8 cellular contexts compared by ENCODE assay signal in genomic region chrX:118727686-118728339, GRCh38. TPM values are rescaled to one million over a fixed set of nuclear protein-coding genes. Genes with fewer than 3 reads are reported as not detected.
DNase-seq lines count a peak whose midpoint lies in the region; ATAC-seq, FAIRE-seq and TF ChIP-seq lines count a peak whose summit lies in the region.

No MANE protein-coding gene starts in this region.

- peak; percentile 10 to 14 for ATAC-seq in stimulated activated naive B cell treated with anti-CD40 and anti-IgM and Interleukin-4, amounts not matched to agents 10 μg/mL and 1 μg/mL and 100 μg/mL, for 72 hours (replicated peaks)
- no peak for ATAC-seq in GM18520 (IDR thresholded peaks at IDR 0.05; ENCODE audit: unreplicated experiment)
- ATAC-seq in GM18505 (IDR thresholded peaks at IDR 0.05; ENCODE audit: unreplicated experiment) = no peak

- peak overlapping the region in 1 of 2 donors; percentile 67 for H3K9ac ChIP-seq in kidney (ENCODE audit: low read length in 2 of 2)

- H3K4me1 ChIP-seq in kidney (ENCODE audit: control insufficient read depth in 1 of 2, insufficient read depth in 1 of 2, low read depth in 1 of 2, low read length in 2 of 2) = peaks cover 4 to 15% of the 10 kb centered on the region in 2 donors

- peak overlapping the region; percentile 51 for H3K4me3 Mint-ChIP-seq in T-helper 1 cell treated with Interleukin-12 subunit alpha and Interleukin-12 subunit beta and Interleukin-4 antibody, amounts not matched to agents 30 μg/mL and 1 μg/mL, for 36 hours
- peak overlapping the region; percentile 83 to 84 for H3K4me3 Mint-ChIP-seq in stimulated activated naive B cell treated with anti-CD40 and anti-IgM and Interleukin-4, amounts not matched to agents 10 μg/mL and 1 μg/mL and 100 μg/mL, for 72 hours

- H3K27ac Mint-ChIP-seq in T-helper 1 cell treated with Interleukin-12 subunit alpha and Interleukin-12 subunit beta and Interleukin-4 antibody, amounts not matched to agents 30 μg/mL and 1 μg/mL, for 36 hours = no peak overlapping the region
- peak overlapping the region; percentile 83 for H3K27ac Mint-ChIP-seq in stimulated activated naive B cell treated with anti-CD40 and anti-IgM and Interleukin-4, amounts not matched to agents 10 μg/mL and 1 μg/mL and 100 μg/mL, for 72 hours

- no peaks in the 10 kb centered on the region for H3K9me3 Mint-ChIP-seq in T-helper 1 cell treated with Interleukin-12 subunit alpha and Interleukin-12 subunit beta and Interleukin-4 antibody, amounts not matched to agents 30 μg/mL and 1 μg/mL, for 36 hours
- peaks cover 0 to 4% of the 10 kb centered on the region in 2 donors for H3K9me3 Mint-ChIP-seq in stimulated activated naive B cell treated with anti-CD40 and anti-IgM and Interleukin-4, amounts not matched to agents 10 μg/mL and 1 μg/mL and 100 μg/mL, for 72 hours

- in situ Hi-C loops in brain microvascular endothelial cell (cut with HindIII; ENCODE audit: low pct_ligation_motif_present, low sequenced_read_pairs) = no loop called here

- no peak for FAIRE-seq in kidney (lab: Jason Lieb, UNC)

- H3K27ac ChIP-seq in brain microvascular endothelial cell = peak overlapping the region; percentile 78
- peak overlapping the region; percentile 85 to 89 for H3K27ac ChIP-seq in kidney (ENCODE audit: low read depth in 2 of 2, low read length in 2 of 2)

- H3K9me3 ChIP-seq in kidney (ENCODE audit: control insufficient read depth in 1 of 2, low read length in 2 of 2) = no peaks in the 10 kb centered on the region

- H3K36me3 ChIP-seq in brain microvascular endothelial cell (replicated peaks) = no peaks in the 10 kb centered on the region
- no peaks in the 10 kb centered on the region for H3K36me3 ChIP-seq in kidney (ENCODE audit: control insufficient read depth in 1 of 2, insufficient read depth in 2 of 2, low read length in 2 of 2)

- peaks cover 37% of the 10 kb centered on the region for H3K27me3 Mint-ChIP-seq in T-helper 1 cell treated with Interleukin-12 subunit alpha and Interleukin-12 subunit beta and Interleukin-4 antibody, amounts not matched to agents 30 μg/mL and 1 μg/mL, for 36 hours (ENCODE audit: low read depth)
- H3K27me3 Mint-ChIP-seq in stimulated activated naive B cell treated with anti-CD40 and anti-IgM and Interleukin-4, amounts not matched to agents 10 μg/mL and 1 μg/mL and 100 μg/mL, for 72 hours = no peaks in the 10 kb centered on the region

- no peaks in the 10 kb centered on the region for H3K36me3 Mint-ChIP-seq in T-helper 1 cell treated with Interleukin-12 subunit alpha and Interleukin-12 subunit beta and Interleukin-4 antibody, amounts not matched to agents 30 μg/mL and 1 μg/mL, for 36 hours (ENCODE audit: low read depth)
- H3K36me3 Mint-ChIP-seq in stimulated activated naive B cell treated with anti-CD40 and anti-IgM and Interleukin-4, amounts not matched to agents 10 μg/mL and 1 μg/mL and 100 μg/mL, for 72 hours = peaks cover 10 to 17% of the 10 kb centered on the region in 2 donors

- TF ChIP-seq CTCF in brain microvascular endothelial cell (IDR thresholded peaks at IDR 0.05; ENCODE audit: low read depth, low read length, missing control alignments) (no peak), kidney (IDR thresholded peaks at IDR 0.05; ENCODE audit: borderline replicate concordance, extremely low read depth, insufficient read depth) (no peak)

- TF ChIP-seq POLR2A in GM18505 (IDR thresholded peaks at IDR 0.05; ENCODE audit: borderline replicate concordance, extremely low read depth, insufficient read depth, insufficient read length) = no peak

- H3K4me3 ChIP-seq in brain microvascular endothelial cell (ENCODE audit: low read depth, low read length) = peak overlapping the region; percentile 67
- H3K4me3 ChIP-seq in kidney (ENCODE audit: low read length in 2 of 2) = peak overlapping the region; percentile 69 to 70

- no peaks in the 10 kb centered on the region for H3K27me3 ChIP-seq in brain microvascular endothelial cell (replicated peaks)

- H3K4me1 Mint-ChIP-seq in T-helper 1 cell treated with Interleukin-12 subunit alpha and Interleukin-12 subunit beta and Interleukin-4 antibody, amounts not matched to agents 30 μg/mL and 1 μg/mL, for 36 hours (ENCODE audit: low read depth) = peaks cover 6% of the 10 kb centered on the region
- peaks cover 40 to 77% of the 10 kb centered on the region in 2 donors for H3K4me1 Mint-ChIP-seq in stimulated activated naive B cell treated with anti-CD40 and anti-IgM and Interleukin-4, amounts not matched to agents 10 μg/mL and 1 μg/mL and 100 μg/mL, for 72 hours

- intact Hi-C loops in kidney (cut with DNase I) = no loop called here

- DNase-seq in T-helper 1 cell = no peak
- DNase-seq in HT-29 (ENCODE audit: low spot score) = peak; percentile 40
- no peak for DNase-seq in brain microvascular endothelial cell
- DNase-seq in kidney = peak; percentile 89
- DNase-seq in stimulated activated naive B cell treated with anti-CD40 and anti-IgM and Interleukin-4, amounts not matched to agents 10 μg/mL and 1 μg/mL and 100 μg/mL, for 72 hours = no peak

RNA-seq across cellular contexts. Expression of gene IL13RA1, which starts 0.4 kb away (rescaled TPM):
- 22.7 and 25.7 TPM in 2 replicates for total RNA-seq in HT-29 (2014; rRNA removed; shearing (Covaris generic))
- total RNA-seq in kidney = 79.8 TPM
- polyA plus RNA-seq in kidney (ENCODE audit: insufficient read depth, low read depth, low replicate concordance) = 26.5 TPM

Comparison
In these comparisons a context has a peak if more than half of its experiments do, and no peak if none do; other contexts are left out.
1. DNase-seq: peak in HT-29 (single experiment) and kidney (single experiment); none in T-helper 1 cell (0 of 5), brain microvascular endothelial cell (single experiment) and stimulated activated naive B cell treated with anti-CD40 and anti-IgM and Interleukin-4, amounts not matched to agents 10 μg/mL and 1 μg/mL and 100 μg/mL, for 72 hours (single experiment).
2. ATAC-seq: peak in stimulated activated naive B cell treated with anti-CD40 and anti-IgM and Interleukin-4, amounts not matched to agents 10 μg/mL and 1 μg/mL and 100 μg/mL, for 72 hours (2 of 2); none in GM18520 (single experiment) and GM18505 (single experiment).